In the genomic region with DNA sequence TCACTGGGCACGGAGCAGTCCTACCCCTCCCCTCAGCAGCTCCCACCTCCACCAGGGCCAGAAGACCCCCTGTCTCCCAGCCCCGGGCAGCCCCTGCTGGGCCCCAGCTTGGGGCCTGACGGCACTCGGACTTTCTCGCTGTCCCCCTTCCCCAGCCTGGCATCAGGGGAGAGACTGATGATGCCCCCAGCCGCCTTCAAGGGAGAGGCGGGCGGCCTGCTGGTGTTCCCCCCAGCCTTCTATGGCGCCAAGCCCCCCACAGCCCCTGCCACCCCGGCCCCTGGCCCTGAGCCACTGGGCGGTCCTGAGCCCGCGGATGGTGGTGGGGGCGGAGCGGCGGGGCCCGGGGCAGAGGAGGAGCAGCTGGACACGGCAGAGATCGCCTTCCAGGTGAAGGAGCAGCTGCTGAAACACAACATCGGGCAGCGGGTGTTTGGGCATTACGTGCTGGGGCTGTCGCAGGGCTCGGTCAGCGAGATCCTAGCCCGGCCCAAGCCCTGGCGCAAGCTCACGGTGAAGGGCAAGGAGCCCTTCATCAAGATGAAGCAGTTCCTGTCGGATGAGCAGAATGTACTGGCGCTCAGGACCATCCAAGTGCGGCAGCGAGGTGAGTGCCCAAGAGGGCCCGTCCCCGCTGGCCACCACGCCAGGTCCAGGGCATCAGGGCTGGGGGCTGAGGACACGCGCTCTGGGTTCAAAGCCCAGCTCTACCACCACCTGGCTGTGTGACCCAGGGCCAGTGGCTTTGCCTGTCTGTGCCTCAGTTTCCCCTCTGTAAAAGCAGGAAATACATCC, we compare ENCODE assay signal across 11 cellular contexts. TPM values are rescaled to one million over a fixed set of nuclear protein-coding genes. Genes with fewer than 3 reads are reported as not detected.
DNase-seq lines count a peak whose midpoint lies in the region; ATAC-seq and TF ChIP-seq lines count a peak whose summit lies in the region.
"Had no signal": no experiment of that assay in that cellular context is flagged by ENCODE, and none has a peak within 500 bp of the region (broad histone marks: within the 10 kb centered on the region; RNA-seq: fewer than 3 reads in every experiment).

No MANE protein-coding gene starts in this region.

- H3K27ac Mint-ChIP-seq in stimulated activated naive CD8-positive, alpha-beta T cell treated with anti-CD3 and anti-CD28 coated beads, Interleukin-15, amount 100 ng/mL, for 72 hours: no peak overlapping the region
- peak overlapping the region; percentile 24 for H3K27ac Mint-ChIP-seq in dendritic cell treated with granulocyte-macrophage colony-stimulating factor and Interleukin-4, amounts not matched to agents 40 ng/mL and 50 ng/mL, for 4 days
- H3K27ac Mint-ChIP-seq: B cell; CD4-positive, alpha-beta T cell had no signal

- H3K27ac ChIP-seq in osteoblast (ENCODE audit: low read depth, low read length) (no peak overlapping the region), lower lobe of right lung (no peak overlapping the region)
- H3K27ac ChIP-seq: C4-2B had no signal

- TF ChIP-seq CTCF in osteoblast (IDR thresholded peaks at IDR 0.05; ENCODE audit: extremely low read depth, low read depth, low read length) (no peak), lower lobe of right lung (IDR thresholded peaks at IDR 0.05) (no peak)

- intact Hi-C loops in dendritic cell treated with granulocyte-macrophage colony-stimulating factor and Interleukin-4, amounts not matched to agents 40 ng/mL and 50 ng/mL, for 4 days (cut with micrococcal nuclease): loop anchor here (5.0 to 10.0 kb wide), 2 partner anchors 135 to 288 kb away; no protein-coding TSS in a partner anchor
- intact Hi-C loops in lower lobe of right lung (cut with DNase I): loop anchor here (10.0 kb wide), 1 partner anchor 375 kb away; no protein-coding TSS in a partner anchor

- H3K4me2 ChIP-seq in osteoblast (ENCODE audit: insufficient read depth, low read length): no peak overlapping the region

- H3K27me3 ChIP-seq in osteoblast (ENCODE audit: insufficient read depth, low read length): no peaks in the 10 kb centered on the region
- peaks cover 4% of the 10 kb centered on the region for H3K27me3 ChIP-seq in lower lobe of right lung (ENCODE audit: low read depth)

- H3K4me3 ChIP-seq in osteoblast (ENCODE audit: insufficient read depth, low read length) (no peak overlapping the region), lower lobe of right lung (no peak overlapping the region)
- H3K4me3 ChIP-seq: HAP-1 had no signal

- peaks cover 4% of the 10 kb centered on the region for H3K9me3 ChIP-seq in osteoblast (ENCODE audit: low read depth, low read length)
- peaks cover 16% of the 10 kb centered on the region for H3K9me3 ChIP-seq in lower lobe of right lung

- H3K36me3 ChIP-seq in osteoblast (ENCODE audit: insufficient read depth, low read length): no peaks in the 10 kb centered on the region
- H3K36me3 ChIP-seq in lower lobe of right lung: no peaks in the 10 kb centered on the region
- H3K36me3 ChIP-seq: HAP-1 had no signal

- no peaks in the 10 kb centered on the region for H3K4me1 ChIP-seq in osteoblast (ENCODE audit: insufficient read depth, low read length)
- no peaks in the 10 kb centered on the region for H3K4me1 ChIP-seq in lower lobe of right lung
- H3K4me1 ChIP-seq: Caco-2 had no signal

- peaks cover 8% of the 10 kb centered on the region for H3K27me3 Mint-ChIP-seq in stimulated activated naive CD8-positive, alpha-beta T cell treated with anti-CD3 and anti-CD28 coated beads, Interleukin-15, amount 100 ng/mL, for 72 hours
- H3K27me3 Mint-ChIP-seq in dendritic cell treated with granulocyte-macrophage colony-stimulating factor and Interleukin-4, amounts not matched to agents 40 ng/mL and 50 ng/mL, for 4 days: peaks cover 5% of the 10 kb centered on the region

- H3K79me2 ChIP-seq in osteoblast (ENCODE audit: insufficient read depth, low read length): no peaks in the 10 kb centered on the region

- peaks cover 18% of the 10 kb centered on the region for H3K4me1 Mint-ChIP-seq in stimulated activated naive CD8-positive, alpha-beta T cell treated with anti-CD3 and anti-CD28 coated beads, Interleukin-15, amount 100 ng/mL, for 72 hours
- H3K4me1 Mint-ChIP-seq in dendritic cell treated with granulocyte-macrophage colony-stimulating factor and Interleukin-4, amounts not matched to agents 40 ng/mL and 50 ng/mL, for 4 days (ENCODE audit: low read depth): peaks cover 25% of the 10 kb centered on the region

- H4K20me1 ChIP-seq in osteoblast (ENCODE audit: insufficient read depth, low read length): no peaks in the 10 kb centered on the region

- H3K36me3 Mint-ChIP-seq in dendritic cell treated with granulocyte-macrophage colony-stimulating factor and Interleukin-4, amounts not matched to agents 40 ng/mL and 50 ng/mL, for 4 days (ENCODE audit: low read depth): peaks cover 7% of the 10 kb centered on the region

- no peak for DNase-seq in stimulated activated naive CD8-positive, alpha-beta T cell treated with anti-CD3 and anti-CD28 coated beads, Interleukin-15, amount 100 ng/mL, for 72 hours
- DNase-seq in stimulated activated naive CD8-positive, alpha-beta T cell treated with anti-CD3 and anti-CD28 coated beads, Interleukin-15, Interleukin-2, amounts not matched to agents 100 U/mL and 50 U/mL, for 24 hours: no peak
- DNase-seq in osteoblast (ENCODE audit: insufficient read length, low spot score, missing footprints) (peak; percentile 66), lower lobe of right lung (no peak), NCI-H774 (lab: John Stamatoyannopoulos, UW) (no peak)
- DNase-seq: Caco-2; CD4-positive, alpha-beta T cell had no signal

- no peak overlapping the region for H3K4me3 Mint-ChIP-seq in stimulated activated naive CD8-positive, alpha-beta T cell treated with anti-CD3 and anti-CD28 coated beads, Interleukin-15, amount 100 ng/mL, for 72 hours
- no peak overlapping the region for H3K4me3 Mint-ChIP-seq in dendritic cell treated with granulocyte-macrophage colony-stimulating factor and Interleukin-4, amounts not matched to agents 40 ng/mL and 50 ng/mL, for 4 days
- H3K4me3 Mint-ChIP-seq: B cell; CD4-positive, alpha-beta T cell had no signal

- no peak overlapping the region for H2AFZ ChIP-seq in osteoblast (ENCODE audit: low read length)

- ATAC-seq in stimulated activated naive CD8-positive, alpha-beta T cell treated with anti-CD3 and anti-CD28 coated beads, Interleukin-15, amount 100 ng/mL, for 72 hours: peak; percentile 42
- ATAC-seq in stimulated activated naive CD8-positive, alpha-beta T cell treated with anti-CD3 and anti-CD28 coated beads, Interleukin-15, Interleukin-2, amounts not matched to agents 100 U/mL and 50 U/mL, for 24 hours: no peak
- no peak for ATAC-seq in lower lobe of right lung

- H3K9me3 Mint-ChIP-seq in stimulated activated naive CD8-positive, alpha-beta T cell treated with anti-CD3 and anti-CD28 coated beads, Interleukin-15, amount 100 ng/mL, for 72 hours: peaks cover 7 to 19% of the 10 kb centered on the region in 2 donors
- peaks cover 22% of the 10 kb centered on the region for H3K9me3 Mint-ChIP-seq in dendritic cell treated with granulocyte-macrophage colony-stimulating factor and Interleukin-4, amounts not matched to agents 40 ng/mL and 50 ng/mL, for 4 days

RNA-seq across cellular contexts. Expression of a gene that starts 58.6 kb away (rescaled TPM):
- 8.3 and 9.1 TPM in 2 replicates for total RNA-seq in osteoblast
- total RNA-seq in lower lobe of right lung: 20.5 TPM
